32 cellular contexts compared by ENCODE assay signal in the genomic region with DNA sequence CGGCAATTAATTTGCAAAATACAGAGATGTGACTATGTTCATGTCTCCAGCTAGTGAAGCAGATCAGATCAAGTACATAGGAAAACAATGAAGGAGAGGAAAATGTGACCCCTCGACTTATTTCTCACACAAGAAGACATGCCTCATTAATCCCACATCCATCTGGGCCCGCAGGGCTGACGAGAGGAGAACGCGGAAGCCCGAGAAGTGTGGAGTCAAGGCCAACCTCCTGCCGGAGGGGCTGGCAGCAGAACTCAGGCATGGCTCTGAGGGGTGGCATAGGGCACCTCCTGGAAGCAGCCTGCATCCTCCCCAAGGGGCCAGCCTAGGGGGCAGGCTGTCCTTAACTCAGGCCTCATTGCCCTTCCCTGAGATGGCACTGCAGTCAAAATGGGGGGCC. TPM values are rescaled to one million over a fixed set of nuclear protein-coding genes. Genes with fewer than 3 reads are reported as not detected.
DNase-seq lines count a peak whose midpoint lies in the region; ATAC-seq and TF ChIP-seq lines count a peak whose summit lies in the region.
"Had no signal": no experiment of that assay in that cellular context is flagged by ENCODE, and none has a peak within 500 bp of the region (broad histone marks: within the 10 kb centered on the region; RNA-seq: fewer than 3 reads in every experiment).

No MANE protein-coding gene starts in this region.

- intact Hi-C loops in IMR-90 (cut with micrococcal nuclease) = no loop called here

- no peak for TF ChIP-seq POLR2A in IMR-90 (IDR thresholded peaks at IDR 0.05; ENCODE audit: low read depth, low read length)

- H3K36me3 ChIP-seq in IMR-90 (ENCODE audit: control insufficient read depth, insufficient read depth, low read length) = no peaks in the 10 kb centered on the region
- no peaks in the 10 kb centered on the region for H3K36me3 ChIP-seq in endodermal cell (ENCODE audit: control insufficient read depth, insufficient read depth, low read length)
- no peaks in the 10 kb centered on the region for H3K36me3 ChIP-seq in osteoblast (ENCODE audit: insufficient read depth, low read length)
- H3K36me3 ChIP-seq: adrenal gland; BLaER1 treated with 17β-estradiol and CSF1 and Interleukin-3, amounts not matched to agents 10 nM and 100 nM; gastrocnemius medialis; ovary; Peyer's patch had no signal

- H3K9me3 ChIP-seq in IMR-90 (ENCODE audit: control insufficient read depth, insufficient read depth, low read length) = peaks cover 4% of the 10 kb centered on the region
- no peaks in the 10 kb centered on the region for H3K9me3 ChIP-seq in endodermal cell (ENCODE audit: control insufficient read depth, low read length)
- peaks cover 5% of the 10 kb centered on the region for H3K9me3 ChIP-seq in osteoblast (ENCODE audit: low read depth, low read length)
- H3K9me3 ChIP-seq: adrenal gland, gastrocnemius medialis, ovary, testis had no signal

- H3K4me3 Mint-ChIP-seq in endodermal cell = no peak overlapping the region
- H3K4me3 Mint-ChIP-seq: activated CD4-positive, alpha-beta memory T cell treated with anti-CD3 and anti-CD28 coated beads, Interleukin-2, amount 10 ng/mL, durations not matched to agents 7 days and 5 days; activated naive CD4-positive, alpha-beta T cell treated with anti-CD3 and anti-CD28 coated beads, Interleukin-2, amount 10 ng/mL, durations not matched to agents 7 days and 5 days; activated T-helper 1 cell treated with anti-CD3 and anti-CD28 coated beads, Interleukin-12 subunit alpha, Interleukin-12 subunit beta, Interleukin-2, Interleukin-4 antibody, amounts not matched to agents 30 ng/mL and 10 ng/mL and 1 ng/mL, durations not matched to agents 14 hours and 24 hours and 36 hours; natural killer cell treated with Interleukin-12 subunit alpha and Interleukin-12 subunit beta and Interleukin-15 and Interleukin-18, amount 100 ng/mL, for 72 hours; stimulated activated naive CD8-positive, alpha-beta T cell treated with anti-CD3 and anti-CD28 coated beads, Interleukin-15, Interleukin-2, amounts not matched to agents 100 ng/mL and 50 ng/mL, for 24 hours had no signal

- no peaks in the 10 kb centered on the region for H3K36me3 Mint-ChIP-seq in endodermal cell (ENCODE audit: low read depth)
- H3K36me3 Mint-ChIP-seq: activated naive CD4-positive, alpha-beta T cell treated with anti-CD3 and anti-CD28 coated beads, Interleukin-2, amount 10 ng/mL, durations not matched to agents 7 days and 5 days; natural killer cell treated with Interleukin-12 subunit alpha and Interleukin-12 subunit beta and Interleukin-15 and Interleukin-18, amount 100 ng/mL, for 72 hours had no signal

- H3K56ac ChIP-seq in IMR-90 (ENCODE audit: extremely low read depth, insufficient read depth, low read length) = no peak overlapping the region

- no peaks in the 10 kb centered on the region for H3K27me3 Mint-ChIP-seq in endodermal cell (ENCODE audit: insufficient read depth)
- H3K27me3 Mint-ChIP-seq: activated CD4-positive, alpha-beta memory T cell treated with anti-CD3 and anti-CD28 coated beads, Interleukin-2, amount 10 ng/mL, durations not matched to agents 7 days and 5 days; stimulated activated naive CD8-positive, alpha-beta T cell treated with anti-CD3 and anti-CD28 coated beads, Interleukin-15, Interleukin-2, amounts not matched to agents 100 ng/mL and 50 ng/mL, for 24 hours had no signal

- no peak overlapping the region for H3K23ac ChIP-seq in IMR-90 (ENCODE audit: low read depth, low read length)

- H2BK20ac ChIP-seq in IMR-90 (ENCODE audit: low read depth, low read length) = no peak overlapping the region

- H4K91ac ChIP-seq in IMR-90 (ENCODE audit: insufficient read depth, low read depth, low read length) = no peak overlapping the region

- peaks cover 2% of the 10 kb centered on the region for H3K4me1 Mint-ChIP-seq in endodermal cell
- H3K4me1 Mint-ChIP-seq: activated CD4-positive, alpha-beta memory T cell treated with anti-CD3 and anti-CD28 coated beads, Interleukin-2, amount 10 ng/mL, durations not matched to agents 7 days and 5 days; activated naive CD4-positive, alpha-beta T cell treated with anti-CD3 and anti-CD28 coated beads, Interleukin-2, amount 10 ng/mL, durations not matched to agents 7 days and 5 days had no signal

- CTCF ChIA-PET in IMR-90 (lab: Yijun Ruan, JAX) = no interaction called here

- no peak overlapping the region for H3K14ac ChIP-seq in IMR-90 (replicated peaks; ENCODE audit: low read depth, low read length)

- H2BK5ac ChIP-seq in IMR-90 (ENCODE audit: low read depth, low read length, poor library complexity, severe bottlenecking) = no peak overlapping the region

- BruUV-seq in IMR-90 (replicated peaks; lab: Mats Ljungman, UMichigan) = no TSS peak

- TF ChIP-seq CTCF in IMR-90 (conservative IDR thresholded peaks at IDR 0.05; ENCODE audit: low read depth, low read length) (no peak), endodermal cell (conservative IDR thresholded peaks at IDR 0.05) (no peak), osteoblast (IDR thresholded peaks at IDR 0.05; ENCODE audit: extremely low read depth, low read depth, low read length) (no peak)

- TF ChIP-seq RAD21 in IMR-90 (IDR thresholded peaks at IDR 0.05; ENCODE audit: low read length) = no peak

- no peak overlapping the region for H3K27ac Mint-ChIP-seq in endodermal cell
- H3K27ac Mint-ChIP-seq: activated CD4-positive, alpha-beta memory T cell treated with anti-CD3 and anti-CD28 coated beads, Interleukin-2, amount 10 ng/mL, durations not matched to agents 7 days and 5 days; activated naive CD4-positive, alpha-beta T cell treated with anti-CD3 and anti-CD28 coated beads, Interleukin-2, amount 10 ng/mL, durations not matched to agents 7 days and 5 days; activated T-helper 1 cell treated with anti-CD3 and anti-CD28 coated beads, Interleukin-12 subunit alpha, Interleukin-12 subunit beta, Interleukin-2, Interleukin-4 antibody, amounts not matched to agents 30 ng/mL and 10 ng/mL and 1 ng/mL, durations not matched to agents 14 hours and 24 hours and 36 hours; natural killer cell treated with Interleukin-12 subunit alpha and Interleukin-12 subunit beta and Interleukin-15 and Interleukin-18, amount 100 ng/mL, for 72 hours; stimulated activated naive CD8-positive, alpha-beta T cell treated with anti-CD3 and anti-CD28 coated beads, Interleukin-15, Interleukin-2, amounts not matched to agents 100 ng/mL and 50 ng/mL, for 24 hours had no signal

- WGBS in IMR-90 (ENCODE audit: extremely low coverage in 2 of 2, insufficient read length in 1 of 2), 2 experiments = 40% methylated on average over 3 of the region's 8 CpGs; no CpG with 5 or more reads in 1 of the 2 experiments
- 74 to 81% methylated on average over 2 to 8 of the region's 8 CpGs for WGBS in endodermal cell (ENCODE audit: insufficient coverage in 1 of 2, insufficient read length in 1 of 2), 2 experiments

- H4K8ac ChIP-seq in IMR-90 (ENCODE audit: low read depth in 2 of 2, low read length in 2 of 2) = no peak overlapping the region

- H3K27ac ChIP-seq in IMR-90 (ENCODE audit: insufficient read depth, low read length) (no peak overlapping the region), endodermal cell (ENCODE audit: low read depth, low read length) (peak overlapping the region; percentile 75), osteoblast (ENCODE audit: low read depth, low read length) (no peak overlapping the region)
- H3K27ac ChIP-seq: adrenal gland; BLaER1 treated with 17β-estradiol and CSF1 and Interleukin-3, amounts not matched to agents 10 nM and 100 nM; body of pancreas; gastrocnemius medialis; ovary; Peyer's patch; testis had no signal

- peaks cover 8% of the 10 kb centered on the region; the same call in 1 of the 2 replicates for H3K9me1 ChIP-seq in IMR-90 (ENCODE audit: insufficient read depth, low read length)

- dilution Hi-C loops in IMR-90 (cut with HindIII; ENCODE audit: low sequenced_read_pairs, unreplicated experiment) = no loop called here

- no peak overlapping the region for H3K4ac ChIP-seq in IMR-90 (ENCODE audit: low read depth, low read length)

- H3K18ac ChIP-seq in IMR-90 (ENCODE audit: low read depth, low read length) = no peak overlapping the region

- POLR2A ChIA-PET in IMR-90 (lab: Charles Lee; ENCODE audit: unreplicated experiment) = no interaction called here

- H2AFZ ChIP-seq in IMR-90 (replicated peaks; ENCODE audit: low read length, poor library complexity) (peak overlapping the region; percentile 17), osteoblast (ENCODE audit: low read length) (no peak overlapping the region)

- no peak overlapping the region for H2AK9ac ChIP-seq in IMR-90 (replicated peaks; ENCODE audit: low read depth, low read length, poor library complexity)

- in situ Hi-C loops in IMR-90 (cut with MboI; ENCODE audit: low sequenced_read_pairs) = no loop called here

- peak; percentile 58 for DNase-seq in DMS79 (lab: John Stamatoyannopoulos, UW)
- no peak for DNase-seq in IMR-90
- no peak for DNase-seq in endodermal cell
- DNase-seq in osteoblast (ENCODE audit: insufficient read length, low spot score, missing footprints) = peak; percentile 32
- no peak for DNase-seq in NCI-H2227 treated with DMSO at 0.1 percent for 48 hours (lab: John Stamatoyannopoulos, UW)
- DNase-seq in activated naive CD4-positive, alpha-beta T cell treated with Interleukin-2 at 50 U/mL for 16 hours = no peak
- DNase-seq in NCI-H2227 (lab: John Stamatoyannopoulos, UW; ENCODE audit: unreplicated experiment) = no peak
- DNase-seq in activated CD4-positive, alpha-beta T cell treated with anti-CD3 and anti-CD28 coated beads for 4 hours = no peak
- DNase-seq: activated CD4-positive, alpha-beta memory T cell treated with anti-CD3 and anti-CD28 coated beads, Interleukin-2, amount 10 ng/mL, durations not matched to agents 7 days and 5 days; activated CD8-positive, alpha-beta memory T cell treated with anti-CD3 and anti-CD28 coated beads, Interleukin-2, amount 50 U/mL, for 48 hours; activated naive CD4-positive, alpha-beta T cell treated with anti-CD3 and anti-CD28 coated beads, Interleukin-2, amount 10 ng/mL, durations not matched to agents 7 days and 5 days; adrenal gland; body of pancreas; COR-L47; DND-41; gastrocnemius medialis; GOT3; NCI-H1048; NCI-H1694 treated with DMSO at 0.1 percent for 48 hours; NCI-H345; ovary; Peyer's patch; SHP77 treated with DMSO at 0.1 percent for 48 hours; stimulated activated CD4-positive, alpha-beta T cell treated with anti-CD3 and anti-CD28 coated beads, Interleukin-1b, Interleukin-23, amount 100 ng/mL, for 48 hours; T-helper 2 cell; testis had no signal

- H4K5ac ChIP-seq in IMR-90 (ENCODE audit: low read depth, low read length) = no peak overlapping the region

- H3K79me2 ChIP-seq in osteoblast (ENCODE audit: insufficient read depth, low read length) = no peaks in the 10 kb centered on the region

- no peaks in the 10 kb centered on the region; the same call in 1 of the 2 replicates for H3K4me1 ChIP-seq in IMR-90 (ENCODE audit: control insufficient read depth, insufficient read depth, low read length)
- H3K4me1 ChIP-seq in endodermal cell (ENCODE audit: control insufficient read depth, insufficient read depth, low read length) = no peaks in the 10 kb centered on the region
- H3K4me1 ChIP-seq in osteoblast (ENCODE audit: insufficient read depth, low read length) = no peaks in the 10 kb centered on the region
- H3K4me1 ChIP-seq: body of pancreas, gastrocnemius medialis, Peyer's patch, testis had no signal

- H4K20me1 ChIP-seq in IMR-90 (ENCODE audit: insufficient read depth, low read length) = no peaks in the 10 kb centered on the region
- H4K20me1 ChIP-seq in osteoblast (ENCODE audit: insufficient read depth, low read length) = no peaks in the 10 kb centered on the region
- H4K20me1 ChIP-seq: BLaER1 treated with 17β-estradiol and CSF1 and Interleukin-3, amounts not matched to agents 10 nM and 100 nM had no signal

- H3K9ac ChIP-seq in IMR-90 (ENCODE audit: low read depth, low read length) (no peak overlapping the region), endodermal cell (ENCODE audit: extremely low read depth, low read length, poor library complexity, severe bottlenecking) (no peak overlapping the region)
- H3K9ac ChIP-seq: BLaER1 treated with 17β-estradiol and CSF1 and Interleukin-3, amounts not matched to agents 10 nM and 100 nM had no signal

- H3K4me3 ChIP-seq in IMR-90 (ENCODE audit: insufficient read depth, low read depth, low read length) (no peak overlapping the region), endodermal cell (ENCODE audit: low read length) (no peak overlapping the region), osteoblast (ENCODE audit: insufficient read depth, low read length) (no peak overlapping the region)
- H3K4me3 ChIP-seq: adrenal gland; BLaER1 treated with 17β-estradiol and CSF1 and Interleukin-3, amounts not matched to agents 10 nM and 100 nM; body of pancreas; gastrocnemius medialis; lung; ovary; Peyer's patch; testis had no signal

- no peak overlapping the region for H3K4me2 ChIP-seq in IMR-90 (ENCODE audit: low read depth, low read length)
- H3K4me2 ChIP-seq in osteoblast (ENCODE audit: insufficient read depth, low read length) = no peak overlapping the region
- H3K4me2 ChIP-seq: BLaER1 treated with 17β-estradiol and CSF1 and Interleukin-3, amounts not matched to agents 10 nM and 100 nM had no signal

- H3K79me1 ChIP-seq in IMR-90 (ENCODE audit: low read depth in 1 of 2, low read length in 2 of 2) = no peaks in the 10 kb centered on the region

- H2BK120ac ChIP-seq in IMR-90 (ENCODE audit: low read depth, low read length) = no peak overlapping the region

- peaks cover 12% of the 10 kb centered on the region for H3K27me3 ChIP-seq in IMR-90 (ENCODE audit: control insufficient read depth, insufficient read depth, low read length)
- H3K27me3 ChIP-seq in endodermal cell (ENCODE audit: control insufficient read depth, insufficient read depth, low read length, poor library complexity, severe bottlenecking) = no peaks in the 10 kb centered on the region
- H3K27me3 ChIP-seq in osteoblast (ENCODE audit: insufficient read depth, low read length) = peaks cover 25% of the 10 kb centered on the region
- H3K27me3 ChIP-seq: adrenal gland; BLaER1 treated with 17β-estradiol and CSF1 and Interleukin-3, amounts not matched to agents 10 nM and 100 nM; body of pancreas; gastrocnemius medialis; ovary; Peyer's patch; testis had no signal

- H2AK5ac ChIP-seq in IMR-90 (ENCODE audit: low read depth, low read length) = no peak overlapping the region

- H3K9me3 Mint-ChIP-seq in endodermal cell = peaks cover 5% of the 10 kb centered on the region
- H3K9me3 Mint-ChIP-seq: activated CD4-positive, alpha-beta memory T cell treated with anti-CD3 and anti-CD28 coated beads, Interleukin-2, amount 10 ng/mL, durations not matched to agents 7 days and 5 days; activated naive CD4-positive, alpha-beta T cell treated with anti-CD3 and anti-CD28 coated beads, Interleukin-2, amount 10 ng/mL, durations not matched to agents 7 days and 5 days; activated T-helper 1 cell treated with anti-CD3 and anti-CD28 coated beads, Interleukin-12 subunit alpha, Interleukin-12 subunit beta, Interleukin-2, Interleukin-4 antibody, amounts not matched to agents 30 ng/mL and 10 ng/mL and 1 ng/mL, durations not matched to agents 14 hours and 24 hours and 36 hours; natural killer cell treated with Interleukin-12 subunit alpha and Interleukin-12 subunit beta and Interleukin-15 and Interleukin-18, amount 100 ng/mL, for 72 hours; stimulated activated naive CD8-positive, alpha-beta T cell treated with anti-CD3 and anti-CD28 coated beads, Interleukin-15, Interleukin-2, amounts not matched to agents 100 ng/mL and 50 ng/mL, for 24 hours had no signal

- H2BK15ac ChIP-seq in IMR-90 (ENCODE audit: low read depth, low read length) = no peak overlapping the region; the same call in 2 of the 3 replicates

- ATAC-seq in IMR-90 (ENCODE audit: low read depth) = no peak
- ATAC-seq: activated CD4-positive, CD25-positive, alpha-beta regulatory T cell treated with anti-CD3 and anti-CD28 coated beads, Interleukin-2, amount 50 U/mL, for 24 hours; body of pancreas; gastrocnemius medialis had no signal

RNA-seq across cellular contexts. Expression of a gene that starts 54.4 kb away (rescaled TPM):
- total RNA-seq in IMR-90 (2012; rRNA removed) (0.36 and 0.83 TPM in 2 replicates), endodermal cell (1 to 10 TPM in 1 of 2 donors, under 1 TPM in 1; 0.40 to 1.1 TPM), osteoblast (18.5 and 19.4 TPM in 2 replicates)
- 5.8 and 7.2 TPM in 2 replicates for polyA plus RNA-seq in IMR-90 (2012; rRNA removed)
- polyA plus RNA-seq in IMR-90 (2012; cell fraction: cytosol; rRNA removed) = 9.6 and 16.1 TPM in 2 replicates
- 7.7 and 20.9 TPM in 2 replicates for polyA plus RNA-seq in IMR-90 (2012; cell fraction: nucleus; rRNA removed; ENCODE audit: low replicate concordance)
- polyA plus RNA-seq in endodermal cell (2013, experiment 1 of 2) = 67.9 TPM
- 68.5 TPM for polyA plus RNA-seq in endodermal cell (2013, experiment 2 of 2)
- total RNA-seq: activated T-helper 1 cell treated with anti-CD3 and anti-CD28 coated beads, Interleukin-12 subunit alpha, Interleukin-12 subunit beta, Interleukin-2, Interleukin-4 antibody, amounts not matched to agents 30 ng/mL and 10 ng/mL and 1 ng/mL, durations not matched to agents 14 hours and 24 hours and 36 hours had no signal

Comparison
In these comparisons a context has a peak if more than half of its experiments do, and no peak if none do; other contexts are left out.
1. DNase-seq: peak in DMS79 (single experiment) and osteoblast (single experiment); none in IMR-90 (single experiment), endodermal cell (single experiment), NCI-H2227 treated with DMSO at 0.1 percent for 48 hours (single experiment), activated naive CD4-positive, alpha-beta T cell treated with Interleukin-2 at 50 U/mL for 16 hours (single experiment), NCI-H2227 (single experiment) and activated CD4-positive, alpha-beta T cell treated with anti-CD3 and anti-CD28 coated beads for 4 hours (0 of 2).